ENCODE assay signal across 12 cellular contexts in the genomic region with DNA sequence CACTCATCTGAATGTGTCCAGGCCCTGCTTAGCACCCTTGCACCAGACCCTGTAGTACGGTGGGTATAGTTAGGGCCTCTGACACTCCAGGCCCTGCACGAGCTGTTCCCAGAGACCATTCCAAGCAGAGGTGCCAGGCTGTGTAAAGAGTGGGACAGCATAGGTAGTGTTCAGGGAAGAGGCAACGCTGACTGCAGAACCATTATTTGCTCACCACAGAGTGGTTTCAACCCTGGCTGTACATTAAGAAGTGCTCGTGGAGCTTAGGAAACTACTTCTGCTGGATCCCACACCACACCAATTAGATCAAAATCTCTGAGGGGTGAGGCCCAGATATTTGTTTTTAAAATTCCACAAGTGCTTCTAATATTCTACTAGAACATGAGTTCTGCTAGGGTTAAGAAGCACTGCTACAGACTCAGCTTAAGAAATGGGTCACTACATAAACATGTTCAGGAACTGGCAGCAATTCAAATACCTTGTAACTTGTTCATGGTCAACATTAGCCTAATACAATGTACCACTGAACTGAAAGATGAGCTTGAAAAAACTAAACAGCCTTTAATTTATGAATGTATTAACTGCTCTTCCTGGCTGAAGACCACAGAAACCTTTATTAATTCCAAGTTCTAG.
DNase-seq lines count a peak whose midpoint lies in the region; ATAC-seq and TF ChIP-seq lines count a peak whose summit lies in the region.
"Had no signal": no experiment of that assay in that cellular context is flagged by ENCODE, and none has a peak within 500 bp of the region (broad histone marks: within the 10 kb centered on the region; RNA-seq: fewer than 3 reads in every experiment).

No MANE protein-coding gene starts in this region.

- peak overlapping the region; percentile 28 for H3K4me2 ChIP-seq in SK-N-SH

- H4K20me1 ChIP-seq in SK-N-SH (ENCODE audit: insufficient read depth): no peaks in the 10 kb centered on the region

- TF ChIP-seq RAD21 in SK-N-SH (IDR thresholded peaks at IDR 0.05; ENCODE audit: low read length): no peak

- no peak for TF ChIP-seq CTCF in AG09309 (IDR thresholded peaks at IDR 0.05; ENCODE audit: control insufficient read depth, insufficient read depth, low read depth, low read length, missing control alignments)
- no peak for TF ChIP-seq CTCF in SK-N-SH (IDR thresholded peaks at IDR 0.05)
- TF ChIP-seq CTCF in omental fat pad (IDR thresholded peaks at IDR 0.05): no peak

- 0 out of 2 replicates have a peak, but pooled peaks cover 7% of the 10 kb centered on the region for H3K27me3 ChIP-seq in SK-N-SH (ENCODE audit: insufficient read depth)

- no peak overlapping the region for H2AFZ ChIP-seq in SK-N-SH (ENCODE audit: low read depth)

- H3K79me2 ChIP-seq in SK-N-SH (ENCODE audit: insufficient read depth): no peaks in the 10 kb centered on the region

- ATAC-seq in omental fat pad (ENCODE audit: low FRiP score) (peak; percentile 16), GM21367 (IDR thresholded peaks at IDR 0.05; ENCODE audit: unreplicated experiment) (no peak)
- ATAC-seq in stimulated activated memory B cell treated with anti-CD40 and anti-IgM and Interleukin-4, amounts not matched to agents 10 μg/mL and 1 μg/mL and 100 μg/mL, for 72 hours: no peak

- no peak overlapping the region for H3K27ac Mint-ChIP-seq in stimulated activated memory B cell treated with anti-CD40 and anti-IgM and Interleukin-4, amounts not matched to agents 10 μg/mL and 1 μg/mL and 100 μg/mL, for 72 hours

- no peaks in the 10 kb centered on the region for H3K36me3 Mint-ChIP-seq in stimulated activated memory B cell treated with anti-CD40 and anti-IgM and Interleukin-4, amounts not matched to agents 10 μg/mL and 1 μg/mL and 100 μg/mL, for 72 hours

- no peaks in the 10 kb centered on the region for H3K9me3 ChIP-seq in SK-N-SH

- 41% methylated on average over 4 of the region's 4 CpGs for WGBS in SK-N-SH (ENCODE audit: low lambda C conversion rate)

- CTCF ChIA-PET in SK-N-SH (lab: Yijun Ruan, JAX): interaction anchor here (0.9 to 1.8 kb wide), 3 partner anchors 11 to 345 kb away, joined by 3 to 7 read pairs (median 3); no protein-coding TSS in a partner anchor
- CTCF ChIA-PET in HEK293T (lab: Yijun Ruan, JAX): no interaction called here

- DNase-seq in AG09309 (ENCODE audit: low read depth): peak; percentile 31
- no peak for DNase-seq in SK-N-SH
- DNase-seq in fibroblast of gingiva (ENCODE audit: low read depth): peak; percentile 89
- DNase-seq in omental fat pad (ENCODE audit: low spot score): no peak
- no peak for DNase-seq in stimulated activated CD4-positive, alpha-beta T cell treated with anti-CD3 and anti-CD28 coated beads, Interleukin-4, amount 100 ng/mL, for 1 hour
- no peak for DNase-seq in HEK293T (ENCODE audit: extremely low spot score)
- DNase-seq: activated CD8-positive, alpha-beta memory T cell treated with anti-CD3 and anti-CD28 coated beads, Interleukin-2, amount 50 U/mL, for 4 hours; AML-193; NCI-H2171 treated with DMSO at 0.1 percent for 48 hours had no signal

- no peak overlapping the region for H3K4me3 ChIP-seq in AG09309 (ENCODE audit: control insufficient read depth, low read depth, low read length)
- no peak overlapping the region for H3K4me3 ChIP-seq in SK-N-SH (ENCODE audit: low read depth in 2 of 2, low read length in 1 of 2)
- H3K4me3 ChIP-seq: skin epidermis had no signal

- POLR2A ChIA-PET in SK-N-SH (lab: Yijun Ruan, JAX): no interaction called here
- POLR2A ChIA-PET in HEK293T (lab: Yijun Ruan, JAX): no interaction called here

- peaks cover 6% of the 10 kb centered on the region for H3K4me1 Mint-ChIP-seq in stimulated activated memory B cell treated with anti-CD40 and anti-IgM and Interleukin-4, amounts not matched to agents 10 μg/mL and 1 μg/mL and 100 μg/mL, for 72 hours

- H3K4me1 ChIP-seq in SK-N-SH (ENCODE audit: control insufficient read depth in 1 of 2, insufficient read depth in 2 of 2, low read depth in 1 of 2, low read length in 1 of 2): peaks cover 0 to 6% of the 10 kb centered on the region in 2 experiments; a peak in 1 of 4 replicates

- H3K4me3 Mint-ChIP-seq in stimulated activated memory B cell treated with anti-CD40 and anti-IgM and Interleukin-4, amounts not matched to agents 10 μg/mL and 1 μg/mL and 100 μg/mL, for 72 hours: no peak overlapping the region

- no peaks in the 10 kb centered on the region for H3K36me3 ChIP-seq in SK-N-SH (replicated peaks in 1 of 2; ENCODE audit: control insufficient read depth in 1 of 2, insufficient read depth in 2 of 2, low read length in 1 of 2)

- H3K9ac ChIP-seq in SK-N-SH: no peak overlapping the region

- no peak overlapping the region for H3K27ac ChIP-seq in SK-N-SH (ENCODE audit: low read depth in 2 of 2, low read length in 1 of 2)
- H3K27ac ChIP-seq: skin epidermis had no signal

- H3F3A ChIP-seq in SK-N-SH (replicated peaks; ENCODE audit: insufficient read depth): peaks cover 9% of the 10 kb centered on the region

- H3K9me3 Mint-ChIP-seq in stimulated activated memory B cell treated with anti-CD40 and anti-IgM and Interleukin-4, amounts not matched to agents 10 μg/mL and 1 μg/mL and 100 μg/mL, for 72 hours: no peaks in the 10 kb centered on the region

- TF ChIP-seq EP300 in SK-N-SH (IDR thresholded peaks at IDR 0.05; ENCODE audit: borderline replicate concordance in 1 of 2, low read depth in 1 of 2, low read length in 1 of 2): no peak

- peaks cover 10% of the 10 kb centered on the region for H3K27me3 Mint-ChIP-seq in stimulated activated memory B cell treated with anti-CD40 and anti-IgM and Interleukin-4, amounts not matched to agents 10 μg/mL and 1 μg/mL and 100 μg/mL, for 72 hours

- H3K9me2 ChIP-seq in SK-N-SH: no peaks in the 10 kb centered on the region

TF ChIP-seq in SK-N-SH, 30 proteins besides CTCF, POLR2A, EP300 and RAD21:
- TF ChIP-seq, protein P1, sequence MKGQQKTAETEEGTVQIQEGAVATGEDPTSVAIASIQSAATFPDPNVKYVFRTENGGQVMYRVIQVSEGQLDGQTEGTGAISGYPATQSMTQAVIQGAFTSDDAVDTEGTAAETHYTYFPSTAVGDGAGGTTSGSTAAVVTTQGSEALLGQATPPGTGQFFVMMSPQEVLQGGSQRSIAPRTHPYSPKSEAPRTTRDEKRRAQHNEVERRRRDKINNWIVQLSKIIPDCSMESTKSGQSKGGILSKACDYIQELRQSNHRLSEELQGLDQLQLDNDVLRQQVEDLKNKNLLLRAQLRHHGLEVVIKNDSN (IDR thresholded peaks at IDR 0.05; ENCODE audit: borderline replicate concordance, low read depth): no peak
- TF ChIP-seq NFIC (IDR thresholded peaks at IDR 0.05; ENCODE audit: borderline replicate concordance): peak; percentile 31; the same call in 1 of the 2 replicates

TF ChIP-seq in HEK293T, 16 proteins besides CTCF, POLR2A, EP300 and RAD21:
- TF ChIP-seq FOXA1 (IDR thresholded peaks at IDR 0.05) (no peak), FOXM1 (IDR thresholded peaks at IDR 0.05; ENCODE audit: borderline replicate concordance) (no peak), SP1 (IDR thresholded peaks at IDR 0.05) (no peak)
- TF ChIP-seq, protein P2, sequence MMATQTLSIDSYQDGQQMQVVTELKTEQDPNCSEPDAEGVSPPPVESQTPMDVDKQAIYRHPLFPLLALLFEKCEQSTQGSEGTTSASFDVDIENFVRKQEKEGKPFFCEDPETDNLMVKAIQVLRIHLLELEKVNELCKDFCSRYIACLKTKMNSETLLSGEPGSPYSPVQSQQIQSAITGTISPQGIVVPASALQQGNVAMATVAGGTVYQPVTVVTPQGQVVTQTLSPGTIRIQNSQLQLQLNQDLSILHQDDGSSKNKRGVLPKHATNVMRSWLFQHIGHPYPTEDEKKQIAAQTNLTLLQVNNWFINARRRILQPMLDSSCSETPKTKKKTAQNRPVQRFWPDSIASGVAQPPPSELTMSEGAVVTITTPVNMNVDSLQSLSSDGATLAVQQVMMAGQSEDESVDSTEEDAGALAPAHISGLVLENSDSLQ (IDR thresholded peaks at IDR 0.05): no peak

Comparison
In these comparisons a context has a peak if more than half of its experiments do, and no peak if none do; other contexts are left out.
1. DNase-seq: peak in AG09309 (single experiment) and fibroblast of gingiva (single experiment); none in SK-N-SH (single experiment), omental fat pad (single experiment), stimulated activated CD4-positive, alpha-beta T cell treated with anti-CD3 and anti-CD28 coated beads, Interleukin-4, amount 100 ng/mL, for 1 hour (single experiment) and HEK293T (single experiment).